In genomic region chr21:31501921-31502320, GRCh38 we compare ENCODE assay signal across 20 cellular contexts.
DNase-seq lines count a peak whose midpoint lies in the region; ATAC-seq, FAIRE-seq and TF ChIP-seq lines count a peak whose summit lies in the region.
"Had no signal": no experiment of that assay in that cellular context is flagged by ENCODE, and none has a peak within 500 bp of the region (broad histone marks: within the 10 kb centered on the region; RNA-seq: fewer than 3 reads in every experiment).

No MANE protein-coding gene starts in this region.

- H3K4me2 ChIP-seq in PC-3 (ENCODE audit: low read length) (peak overlapping the region; percentile 66), keratinocyte (ENCODE audit: control insufficient read depth, extremely low read depth, insufficient read depth, low read depth, low read length) (peak overlapping the region; percentile 80)

- peak overlapping the region; percentile 20; the same call in 1 of the 2 replicates for H3K9ac ChIP-seq in PC-3 (ENCODE audit: low read length)
- H3K9ac ChIP-seq in endodermal cell (ENCODE audit: extremely low read depth, low read length, poor library complexity, severe bottlenecking) = no peak overlapping the region
- H3K9ac ChIP-seq in keratinocyte (ENCODE audit: control insufficient read depth, extremely low read depth, insufficient read depth, low read length) = peak overlapping the region; percentile 56

- POLR2A ChIA-PET in PC-3 (lab: Charles Lee; ENCODE audit: unreplicated experiment) = interaction anchor here (0.7 kb wide), 1 partner anchor 1096 kb away, joined by 3 read pairs; no protein-coding TSS in a partner anchor
- POLR2A ChIA-PET in naive thymus-derived CD4-positive, alpha-beta T cell (lab: Charles Lee) = no interaction called here

- intact Hi-C loops in PC-3 (cut with micrococcal nuclease) = no loop called here
- intact Hi-C loops in naive thymus-derived CD4-positive, alpha-beta T cell (cut with micrococcal nuclease) = no loop called here

- DNase-seq in PC-3 (peak; percentile 87), endodermal cell (no peak), keratinocyte (ENCODE audit: low read depth, low spot score) (no peak), occipital lobe (lab: John Stamatoyannopoulos, UW) (no peak), HCEC 1CT (no peak)
- no peak for DNase-seq in activated T-cell treated with anti-CD3 and anti-CD28 coated beads, Interleukin-2, amount 50 U/mL, for 1 hour
- no peak for DNase-seq in naive thymus-derived CD4-positive, alpha-beta T cell
- DNase-seq: ACHN, AML-193, DND-41, H9, MM.1S, NCI-H1105 treated with DMSO at 0.1 percent for 48 hours, NCI-H1694, NCI-H2227 treated with DMSO at 0.1 percent for 48 hours, NCI-H510A treated with DMSO at 0.1 percent for 48 hours, NCI-H774 had no signal

- CTCF ChIA-PET in PC-3 (lab: Charles Lee) = interaction anchor here (0.6 to 1.1 kb wide), 2 partner anchors 57 to 96 kb away, joined by 3 to 4 read pairs; no protein-coding TSS in a partner anchor
- CTCF ChIA-PET in naive thymus-derived CD4-positive, alpha-beta T cell (lab: Charles Lee) = no interaction called here

- H3K9me3 ChIP-seq in PC-3 (ENCODE audit: low read length) (no peaks in the 10 kb centered on the region), endodermal cell (ENCODE audit: control insufficient read depth, low read length) (no peaks in the 10 kb centered on the region), keratinocyte (ENCODE audit: control insufficient read depth, low read depth, low read length) (no peaks in the 10 kb centered on the region)
- no peaks in the 10 kb centered on the region for H3K9me3 ChIP-seq in naive thymus-derived CD4-positive, alpha-beta T cell (ENCODE audit: control insufficient read depth in 2 of 3, low read length in 3 of 3)
- H3K9me3 ChIP-seq: SJSA1 had no signal

- TF ChIP-seq CTCF in PC-3 (conservative IDR thresholded peaks at IDR 0.05; ENCODE audit: low read depth, low read length) (no peak), endodermal cell (conservative IDR thresholded peaks at IDR 0.05) (no peak), keratinocyte (optimal IDR thresholded peaks at IDR 0.05 in 1 of 3, IDR thresholded peaks at IDR 0.05 in 1 of 3, conservative IDR thresholded peaks at IDR 0.05 in 1 of 3; ENCODE audit: extremely low read depth in 1 of 3, insufficient read depth in 2 of 3, low read length in 3 of 3) (no peak)

- H3F3A ChIP-seq in PC-3 (ENCODE audit: low read length, unreplicated experiment) = no peaks in the 10 kb centered on the region

- no TSS peak for BruUV-seq in PC-3 (replicated peaks; lab: Mats Ljungman, UMichigan)

- H3K4me3 Mint-ChIP-seq in endodermal cell = no peak overlapping the region
- no peak overlapping the region for H3K4me3 Mint-ChIP-seq in naive thymus-derived CD4-positive, alpha-beta T cell
- H3K4me3 Mint-ChIP-seq: H9 had no signal

- no peaks in the 10 kb centered on the region for H3K36me3 Mint-ChIP-seq in endodermal cell (ENCODE audit: low read depth)
- peaks cover 0 to 4% (median 0%) of the 10 kb centered on the region in 5 donors for H3K36me3 Mint-ChIP-seq in naive thymus-derived CD4-positive, alpha-beta T cell

- dilution Hi-C loops in keratinocyte (cut with MboI; ENCODE audit: extremely low pct_ligation_motif_present, low sequenced_read_pairs) = no loop called here

- peak overlapping the region; percentile 76 for H3K27ac ChIP-seq in PC-3 (ENCODE audit: low read length)
- no peak overlapping the region for H3K27ac ChIP-seq in endodermal cell (ENCODE audit: low read depth, low read length)
- H3K27ac ChIP-seq in keratinocyte (ENCODE audit: control insufficient read depth, insufficient read depth, low read length) = peak overlapping the region; percentile 82
- peak overlapping the region in 17 of 21 experiments; percentile 3 to 79 (median 58) for H3K27ac ChIP-seq in skin epidermis
- no peak overlapping the region for H3K27ac ChIP-seq in naive thymus-derived CD4-positive, alpha-beta T cell (ENCODE audit: low read depth, low read length)
- H3K27ac ChIP-seq: C4-2B, SJSA1 had no signal

- H3K4me3 ChIP-seq in PC-3 (ENCODE audit: low read length) (peak overlapping the region; percentile 30; the same call in 1 of the 2 replicates), endodermal cell (ENCODE audit: low read length) (no peak overlapping the region), keratinocyte (ENCODE audit: control insufficient read depth in 2 of 3, extremely low read depth in 1 of 3, insufficient read depth in 2 of 3, low read depth in 1 of 3, low read length in 3 of 3) (no peak overlapping the region), skin epidermis (no peak overlapping the region)
- H3K4me3 ChIP-seq in naive thymus-derived CD4-positive, alpha-beta T cell (ENCODE audit: low read length) = no peak overlapping the region
- H3K4me3 ChIP-seq: SJSA1 had no signal

- no peaks in the 10 kb centered on the region for H3K9me3 Mint-ChIP-seq in endodermal cell
- peaks cover 0 to 2% (median 0%) of the 10 kb centered on the region in 11 donors for H3K9me3 Mint-ChIP-seq in naive thymus-derived CD4-positive, alpha-beta T cell
- H3K9me3 Mint-ChIP-seq: H9 had no signal

- no peaks in the 10 kb centered on the region for H3K79me2 ChIP-seq in PC-3 (ENCODE audit: low read length)
- H3K79me2 ChIP-seq in keratinocyte (ENCODE audit: control insufficient read depth, insufficient read depth, low read length) = no peaks in the 10 kb centered on the region

- H3K4me1 ChIP-seq in PC-3 (ENCODE audit: insufficient read depth, low read length) (peaks cover 19% of the 10 kb centered on the region), endodermal cell (ENCODE audit: control insufficient read depth, insufficient read depth, low read length) (no peaks in the 10 kb centered on the region), keratinocyte (ENCODE audit: control insufficient read depth, extremely low read depth, insufficient read depth, low read length) (peaks cover 28% of the 10 kb centered on the region)
- H3K4me1 ChIP-seq in naive thymus-derived CD4-positive, alpha-beta T cell (ENCODE audit: control insufficient read depth in 2 of 2, insufficient read depth in 2 of 2, low read length in 2 of 2) = peaks cover 0 to 4% of the 10 kb centered on the region in 2 donors
- H3K4me1 ChIP-seq: SJSA1 had no signal

- no peaks in the 10 kb centered on the region for H3K9me2 ChIP-seq in PC-3 (replicated peaks; ENCODE audit: low read length)

- H3K36me3 ChIP-seq in PC-3 (ENCODE audit: low read depth, low read length) (no peaks in the 10 kb centered on the region), endodermal cell (ENCODE audit: control insufficient read depth, insufficient read depth, low read length) (no peaks in the 10 kb centered on the region), keratinocyte (ENCODE audit: control insufficient read depth in 2 of 2, extremely low read depth in 1 of 2, insufficient read depth in 2 of 2, low read length in 2 of 2) (no peaks in the 10 kb centered on the region)
- no peaks in the 10 kb centered on the region for H3K36me3 ChIP-seq in naive thymus-derived CD4-positive, alpha-beta T cell (ENCODE audit: control insufficient read depth in 2 of 3, insufficient read depth in 3 of 3, low read length in 3 of 3)
- H3K36me3 ChIP-seq: SJSA1 had no signal

- FAIRE-seq in keratinocyte (lab: Jason Lieb, UNC) = no peak

- H2AFZ ChIP-seq in PC-3 (ENCODE audit: low read length) = peak overlapping the region; percentile 66
- H2AFZ ChIP-seq in keratinocyte (ENCODE audit: control insufficient read depth, low read length) = peak overlapping the region; percentile 83

- peaks cover 3% of the 10 kb centered on the region for H3K9me1 ChIP-seq in keratinocyte (ENCODE audit: control insufficient read depth, extremely low read depth, insufficient read depth, low read length)

- H4K20me1 ChIP-seq in PC-3 (ENCODE audit: low read length) (no peaks in the 10 kb centered on the region), keratinocyte (ENCODE audit: control insufficient read depth, extremely low read depth, insufficient read depth, low read length) (no peaks in the 10 kb centered on the region)

- H3K27me3 ChIP-seq in PC-3 (ENCODE audit: low read length) (no peaks in the 10 kb centered on the region), endodermal cell (ENCODE audit: control insufficient read depth, insufficient read depth, low read length, poor library complexity, severe bottlenecking) (no peaks in the 10 kb centered on the region), keratinocyte (ENCODE audit: control insufficient read depth, extremely low read depth, insufficient read depth, low read length) (no peaks in the 10 kb centered on the region)
- no peaks in the 10 kb centered on the region for H3K27me3 ChIP-seq in naive thymus-derived CD4-positive, alpha-beta T cell (ENCODE audit: control insufficient read depth in 2 of 2, insufficient read depth in 2 of 2, low read length in 2 of 2)
- H3K27me3 ChIP-seq: SJSA1 had no signal

- H3K27me3 Mint-ChIP-seq in endodermal cell (ENCODE audit: insufficient read depth) = no peaks in the 10 kb centered on the region
- peaks cover 0 to 38% (median 0%) of the 10 kb centered on the region in 5 donors for H3K27me3 Mint-ChIP-seq in naive thymus-derived CD4-positive, alpha-beta T cell

- no peak; the same call in 1 of the 2 replicates for ATAC-seq in PC-3
- ATAC-seq in naive thymus-derived CD4-positive, alpha-beta T cell = no peak

- peaks cover 18% of the 10 kb centered on the region for H3K4me1 Mint-ChIP-seq in endodermal cell
- peaks cover 5 to 21% (median 18%) of the 10 kb centered on the region in 7 donors for H3K4me1 Mint-ChIP-seq in naive thymus-derived CD4-positive, alpha-beta T cell

- H3K27ac Mint-ChIP-seq in endodermal cell = peak overlapping the region; percentile 68
- no peak overlapping the region for H3K27ac Mint-ChIP-seq in naive thymus-derived CD4-positive, alpha-beta T cell

- 91 to 96% methylated on average over 4 to 5 of the region's 5 CpGs for WGBS in endodermal cell (ENCODE audit: insufficient coverage in 1 of 2, insufficient read length in 1 of 2), 2 experiments

Comparison
In these comparisons a context has a peak if more than half of its experiments do, and no peak if none do; other contexts are left out.
1. H3K27ac ChIP-seq: peak in PC-3 (single experiment), keratinocyte (single experiment) and skin epidermis (17 of 21); none in endodermal cell (single experiment) and naive thymus-derived CD4-positive, alpha-beta T cell (single experiment).